Comparison of ENCODE assay signal across 11 cellular contexts in genomic region chr18:75350857-75351256, GRCh38.
"Had no signal": no experiment of that assay in that cellular context is flagged by ENCODE, and none has a peak within 500 bp of the region (broad histone marks: within the 10 kb centered on the region; RNA-seq: fewer than 3 reads in every experiment).

No MANE protein-coding gene starts in this region.

- H3K27ac Mint-ChIP-seq: activated CD4-positive, alpha-beta T cell treated with anti-CD3 and anti-CD28 coated beads, Interleukin-2, amount 10 ng/mL, durations not matched to agents 24 days and 14 days; activated naive CD8-positive, alpha-beta T cell treated with anti-CD3 and anti-CD28 coated beads, Interleukin-2, amount 50 U/mL, for 24 hours; activated T-helper 1 cell treated with anti-CD3 and anti-CD28 coated beads, Interleukin-12 subunit alpha, Interleukin-12 subunit beta, Interleukin-2, Interleukin-4 antibody, amounts not matched to agents 30 ng/mL and 10 ng/mL and 1 ng/mL, durations not matched to agents 14 hours and 24 hours and 36 hours had no signal

- H3K36me3 ChIP-seq: right lobe of liver, stomach had no signal

- DNase-seq: activated CD4-positive, alpha-beta T cell treated with anti-CD3 and anti-CD28 coated beads, Interleukin-2, amount 10 ng/mL, durations not matched to agents 24 days and 14 days; activated CD4-positive, CD25-positive, alpha-beta regulatory T cell; activated naive CD4-positive, alpha-beta T cell treated with Interleukin-2 at 50 U/mL for 16 hours; activated naive CD8-positive, alpha-beta T cell treated with anti-CD3 and anti-CD28 coated beads, Interleukin-2, amount 50 U/mL, for 24 hours; psoas muscle; right lobe of liver; stomach; testis had no signal

- H3K4me3 ChIP-seq: psoas muscle, right lobe of liver, stomach, testis had no signal

- H3K27me3 ChIP-seq: right lobe of liver, stomach, testis had no signal

- H3K27ac ChIP-seq: psoas muscle, right lobe of liver, stomach, testis had no signal

- H3K4me3 Mint-ChIP-seq: activated CD4-positive, alpha-beta T cell treated with anti-CD3 and anti-CD28 coated beads, Interleukin-2, amount 10 ng/mL, durations not matched to agents 24 days and 14 days; activated naive CD8-positive, alpha-beta T cell treated with anti-CD3 and anti-CD28 coated beads, Interleukin-2, amount 50 U/mL, for 24 hours; activated T-helper 1 cell treated with anti-CD3 and anti-CD28 coated beads, Interleukin-12 subunit alpha, Interleukin-12 subunit beta, Interleukin-2, Interleukin-4 antibody, amounts not matched to agents 30 ng/mL and 10 ng/mL and 1 ng/mL, durations not matched to agents 14 hours and 24 hours and 36 hours; neural crest cell had no signal

- ATAC-seq: activated naive CD8-positive, alpha-beta T cell treated with anti-CD3 and anti-CD28 coated beads, Interleukin-2, amount 50 U/mL, for 24 hours; esophagus mucosa; psoas muscle; right lobe of liver had no signal

- H3K4me1 Mint-ChIP-seq: activated CD4-positive, alpha-beta T cell treated with anti-CD3 and anti-CD28 coated beads, Interleukin-2, amount 10 ng/mL, durations not matched to agents 24 days and 14 days; activated naive CD8-positive, alpha-beta T cell treated with anti-CD3 and anti-CD28 coated beads, Interleukin-2, amount 50 U/mL, for 24 hours had no signal

- H3K9me3 ChIP-seq: right lobe of liver, testis had no signal

- H3K27me3 Mint-ChIP-seq: activated CD4-positive, alpha-beta T cell treated with anti-CD3 and anti-CD28 coated beads, Interleukin-2, amount 10 ng/mL, durations not matched to agents 24 days and 14 days; activated naive CD8-positive, alpha-beta T cell treated with anti-CD3 and anti-CD28 coated beads, Interleukin-2, amount 50 U/mL, for 24 hours had no signal

- H3K4me1 ChIP-seq: psoas muscle, right lobe of liver, stomach, testis had no signal
